1 cellular context compared by ENCODE assay signal in genomic region chr17:15972497-15972951, GRCh38.
TF ChIP-seq lines count a peak whose summit lies in the region.

No MANE protein-coding gene starts in this region.

TF ChIP-seq in K562, 482 proteins besides CTCF, POLR2A, EP300 and RAD21 (continued from another document and continues in another):
- no peak for TF ChIP-seq BCLAF1 (IDR thresholded peaks at IDR 0.05; ENCODE audit: borderline replicate concordance in 1 of 2, control insufficient read depth in 1 of 2, low read depth in 2 of 2, low read length in 1 of 2)
- TF ChIP-seq ZNF232 (CRISPR knock-in tag; IDR thresholded peaks at IDR 0.05) = no peak
- TF ChIP-seq NR3C1 (CRISPR knock-in tag; IDR thresholded peaks at IDR 0.05) = no peak
- TF ChIP-seq ZNF280B (CRISPR knock-in tag; IDR thresholded peaks at IDR 0.05) = no peak
- no peak for TF ChIP-seq ZBTB5 (IDR thresholded peaks at IDR 0.05)
- TF ChIP-seq KDM2B (CRISPR knock-in tag; IDR thresholded peaks at IDR 0.05) = no peak
- no peak for TF ChIP-seq MBD2 (IDR thresholded peaks at IDR 0.05; ENCODE audit: borderline replicate concordance, low read depth)
- TF ChIP-seq SAFB (IDR thresholded peaks at IDR 0.05; ENCODE audit: borderline replicate concordance, low read depth, low read length) = no peak
- no peak for TF ChIP-seq NR4A1 (CRISPR knock-in tag; IDR thresholded peaks at IDR 0.05)
- TF ChIP-seq NR4A1 (tag; IDR thresholded peaks at IDR 0.05) = no peak
- no peak for TF ChIP-seq DEAF1 (CRISPR knock-in tag; IDR thresholded peaks at IDR 0.05)
- TF ChIP-seq DIDO1 (tag; IDR thresholded peaks at IDR 0.05; ENCODE audit: low read depth) = no peak
- TF ChIP-seq NUFIP1 (IDR thresholded peaks at IDR 0.05; ENCODE audit: partially characterized antibody) = no peak
- no peak for TF ChIP-seq ZFX (CRISPR knock-in tag; IDR thresholded peaks at IDR 0.05)
- TF ChIP-seq HNRNPH1 (optimal IDR thresholded peaks at IDR 0.05; ENCODE audit: low read depth, low read length) = no peak
- TF ChIP-seq SMARCA4 (IDR thresholded peaks at IDR 0.05) = peak; percentile 49
- TF ChIP-seq FOXO4 (CRISPR knock-in tag; IDR thresholded peaks at IDR 0.05) = no peak
- TF ChIP-seq ARID2 (IDR thresholded peaks at IDR 0.05) = no peak
- peak; percentile 83 for TF ChIP-seq CEBPB (tag; IDR thresholded peaks at IDR 0.05)
- TF ChIP-seq ELF2 (CRISPR knock-in tag; IDR thresholded peaks at IDR 0.05) = no peak
- no peak for TF ChIP-seq PML (IDR thresholded peaks at IDR 0.05; ENCODE audit: low read length)
- TF ChIP-seq ELK3 (CRISPR knock-in tag; IDR thresholded peaks at IDR 0.05) = no peak
- TF ChIP-seq POLR2H (tag; IDR thresholded peaks at IDR 0.05; ENCODE audit: low read depth) = no peak
- TF ChIP-seq TSHZ1 (CRISPR knock-in tag; IDR thresholded peaks at IDR 0.05) = no peak
- no peak for TF ChIP-seq USF1 (CRISPR knock-in tag; IDR thresholded peaks at IDR 0.05)
- no peak for TF ChIP-seq HNRNPLL (IDR thresholded peaks at IDR 0.05; ENCODE audit: low read depth, low read length, poor library complexity, severe bottlenecking)
- TF ChIP-seq SMARCC2 (IDR thresholded peaks at IDR 0.05; ENCODE audit: low read depth) = 0 out of 2 replicates have a peak, but pooled peaks have one; percentile 33
- no peak for TF ChIP-seq CEBPG (CRISPR knock-in tag; IDR thresholded peaks at IDR 0.05)
- peak; percentile 22 to 77; a peak in 2 of 4 replicates for TF ChIP-seq CEBPG (tag; conservative IDR thresholded peaks at IDR 0.05 in 1 of 2, IDR thresholded peaks at IDR 0.05 in 1 of 2)
- no peak for TF ChIP-seq FIP1L1 (IDR thresholded peaks at IDR 0.05; ENCODE audit: low read depth, low read length, poor library complexity, severe bottlenecking)
- no peak for TF ChIP-seq ZNF184 (CRISPR knock-in tag; IDR thresholded peaks at IDR 0.05)
- no peak for TF ChIP-seq POLR3A (IDR thresholded peaks at IDR 0.05; ENCODE audit: borderline replicate concordance, extremely low read depth, insufficient read depth, insufficient read length)
- no peak for TF ChIP-seq MBD1 (CRISPR knock-in tag; IDR thresholded peaks at IDR 0.05)
- TF ChIP-seq MITF (IDR thresholded peaks at IDR 0.05) = no peak
- no peak for TF ChIP-seq VEZF1 (CRISPR knock-in tag; IDR thresholded peaks at IDR 0.05)
- peak; percentile 92 for TF ChIP-seq SOX6 (IDR thresholded peaks at IDR 0.05)
- peak; percentile 68 for TF ChIP-seq MEIS2 (IDR thresholded peaks at IDR 0.05; ENCODE audit: partially characterized antibody)
- TF ChIP-seq KAT2B (IDR thresholded peaks at IDR 0.05; ENCODE audit: low read depth, low read length) = no peak
- no peak for TF ChIP-seq ZBTB8A (IDR thresholded peaks at IDR 0.05; ENCODE audit: partially characterized antibody)
- TF ChIP-seq ZNF12 (CRISPR knock-in tag; IDR thresholded peaks at IDR 0.05) = no peak
- TF ChIP-seq STAT5A (IDR thresholded peaks at IDR 0.05; ENCODE audit: borderline replicate concordance, low read length) = no peak
- TF ChIP-seq TOE1 (IDR thresholded peaks at IDR 0.05; ENCODE audit: borderline replicate concordance) = no peak; the same call in 1 of the 2 replicates
- TF ChIP-seq TOE1 (CRISPR knock-in tag; IDR thresholded peaks at IDR 0.05; ENCODE audit: borderline replicate concordance, low read depth) = no peak
- no peak for TF ChIP-seq HLTF (IDR thresholded peaks at IDR 0.05)
